In genomic region chr1:36165145-36165544, GRCh38 we compare ENCODE assay signal across 26 cellular contexts. TPM values are rescaled to one million over a fixed set of nuclear protein-coding genes. Genes with fewer than 3 reads are reported as not detected.
A peak's percentile ranks its signal among the peaks of the same experiment; 100 is the strongest.
DNase-seq lines count a peak whose midpoint lies in the region; ATAC-seq and TF ChIP-seq lines count a peak whose summit lies in the region.
"Had no signal": no experiment of that assay in that cellular context is flagged by ENCODE, and none has a peak within 500 bp of the region (broad histone marks: within the 10 kb centered on the region; RNA-seq: fewer than 3 reads in every experiment).

No MANE protein-coding gene starts in this region.

- H3K36me3 ChIP-seq in CD8-positive, alpha-beta T cell (ENCODE audit: insufficient read depth, low read length), result peaks cover 4% of the 10 kb centered on the region
- H3K36me3 ChIP-seq in mammary epithelial cell (ENCODE audit: insufficient read depth, low read length) (peaks cover 9% of the 10 kb centered on the region), neural progenitor cell (no peaks in the 10 kb centered on the region)
- H3K36me3 ChIP-seq: ovary had no signal

- no peak overlapping the region for H3K4me3 ChIP-seq in CD8-positive, alpha-beta T cell (ENCODE audit: low read depth, low read length)
- H3K4me3 ChIP-seq in mammary epithelial cell (replicated peaks in 1 of 3; ENCODE audit: insufficient read depth in 1 of 3, low read depth in 2 of 3, low read length in 3 of 3) (no peak overlapping the region), neural progenitor cell (no peak overlapping the region)
- H3K4me3 ChIP-seq: ovary, tibial nerve had no signal

- ATAC-seq in CD8-positive, alpha-beta T cell, result no peak
- ATAC-seq in natural killer cell, result no peak
- ATAC-seq: HCT116, left colon, right cardiac atrium had no signal

- in situ Hi-C loops in mammary epithelial cell (cut with MboI; ENCODE audit: low sequenced_read_pairs in 2 of 2), result no loop called here

- H3K9ac ChIP-seq in mammary epithelial cell (ENCODE audit: insufficient read depth, low read length), result no peak overlapping the region
- no peak overlapping the region for H3K9ac ChIP-seq in neural progenitor cell

- 100% methylated on average over 1 of the region's 1 CpG for WGBS in mammary epithelial cell (ENCODE audit: low coverage, missing lambda C conversion rate)

- TF ChIP-seq CTCF in C4-2B (conservative IDR thresholded peaks at IDR 0.05) (no peak), mammary epithelial cell (conservative IDR thresholded peaks at IDR 0.05 in 1 of 2, IDR thresholded peaks at IDR 0.05 in 1 of 2; ENCODE audit: extremely low read depth in 1 of 2, insufficient read depth in 1 of 2, low read depth in 1 of 2, low read length in 2 of 2) (no peak), natural killer cell (IDR thresholded peaks at IDR 0.05) (no peak), neural progenitor cell (IDR thresholded peaks at IDR 0.05) (no peak)
- TF ChIP-seq CTCF in CD8-positive, alpha-beta T cell (IDR thresholded peaks at IDR 0.05), result no peak

- no peak overlapping the region for H3K4me2 ChIP-seq in mammary epithelial cell (ENCODE audit: insufficient read depth, low read depth, low read length)
- no peak overlapping the region for H3K4me2 ChIP-seq in neural progenitor cell

- no TSS peak for BruUV-seq in mammary epithelial cell (replicated peaks; lab: Mats Ljungman, UMichigan)

- intact Hi-C loops in CD8-positive, alpha-beta T cell (cut with DNase I, micrococcal nuclease), result no loop called here
- intact Hi-C loops in mammary epithelial cell (cut with micrococcal nuclease), result no loop called here
- intact Hi-C loops in natural killer cell (cut with micrococcal nuclease), result no loop called here

- CTCF ChIA-PET in CD8-positive, alpha-beta T cell (lab: Charles Lee), result interaction anchor here (0.7 to 6.5 kb wide), 4 partner anchors 11 to 65 kb away, joined by 3 to 95 read pairs (median 4); partner anchors contain the start of gene TRAPPC3
- CTCF ChIA-PET in mammary epithelial cell (lab: Charles Lee; ENCODE audit: low non-redundant PET), result no interaction called here

- H2AFZ ChIP-seq in mammary epithelial cell (ENCODE audit: low read depth, low read length) (no peak overlapping the region), neural progenitor cell (replicated peaks) (no peak overlapping the region)

- peaks cover 99% of the 10 kb centered on the region for H3K79me2 ChIP-seq in mammary epithelial cell (ENCODE audit: insufficient read depth, low read length)
- H3K79me2 ChIP-seq in neural progenitor cell (ENCODE audit: low read depth), result peaks cover 98% of the 10 kb centered on the region

- no peaks in the 10 kb centered on the region for H3K9me3 ChIP-seq in CD8-positive, alpha-beta T cell (ENCODE audit: low read length)
- no peaks in the 10 kb centered on the region for H3K9me3 ChIP-seq in mammary epithelial cell (replicated peaks; ENCODE audit: insufficient read depth, low read length)
- H3K9me3 ChIP-seq in neural progenitor cell (ENCODE audit: low read depth), result no peaks in the 10 kb centered on the region
- H3K9me3 ChIP-seq: ovary, tibial nerve had no signal

- no peaks in the 10 kb centered on the region for H4K20me1 ChIP-seq in mammary epithelial cell (ENCODE audit: insufficient read depth, low read length)
- H4K20me1 ChIP-seq in neural progenitor cell (ENCODE audit: low read depth), result peaks cover 99% of the 10 kb centered on the region

- H3K9me3 Mint-ChIP-seq in CD8-positive, alpha-beta T cell, result no peaks in the 10 kb centered on the region
- H3K9me3 Mint-ChIP-seq in natural killer cell, result no peaks in the 10 kb centered on the region
- no peaks in the 10 kb centered on the region for H3K9me3 Mint-ChIP-seq in neural progenitor cell
- H3K9me3 Mint-ChIP-seq: activated CD4-positive, alpha-beta memory T cell treated with anti-CD3 and anti-CD28 coated beads for 36 hours had no signal

- H3K27ac ChIP-seq in C4-2B, result peak overlapping the region; percentile 80; the same call in 1 of the 2 replicates
- no peak overlapping the region for H3K27ac ChIP-seq in CD8-positive, alpha-beta T cell (ENCODE audit: low read depth, low read length)
- H3K27ac ChIP-seq in mammary epithelial cell (ENCODE audit: insufficient read depth, low read depth, low read length), result peak overlapping the region; percentile 83
- no peak overlapping the region for H3K27ac ChIP-seq in neural progenitor cell
- H3K27ac ChIP-seq: ovary had no signal

- dilution Hi-C loops in mammary epithelial cell (cut with HindIII; ENCODE audit: low sequenced_read_pairs), result no loop called here

- H3K27me3 Mint-ChIP-seq in CD8-positive, alpha-beta T cell (ENCODE audit: low read depth), result no peaks in the 10 kb centered on the region
- no peaks in the 10 kb centered on the region for H3K27me3 Mint-ChIP-seq in natural killer cell (ENCODE audit: low read depth in 2 of 2)
- H3K27me3 Mint-ChIP-seq in neural progenitor cell (ENCODE audit: insufficient read depth, low read depth), result peaks cover 2% of the 10 kb centered on the region
- H3K27me3 Mint-ChIP-seq: activated CD4-positive, alpha-beta memory T cell treated with anti-CD3 and anti-CD28 coated beads for 36 hours; naive B cell had no signal

- peaks cover 49% of the 10 kb centered on the region for H3K36me3 Mint-ChIP-seq in CD8-positive, alpha-beta T cell
- no peaks in the 10 kb centered on the region for H3K36me3 Mint-ChIP-seq in natural killer cell
- H3K36me3 Mint-ChIP-seq in neural progenitor cell, result peaks cover 25% of the 10 kb centered on the region

- peaks cover 73% of the 10 kb centered on the region for H3K4me1 Mint-ChIP-seq in CD8-positive, alpha-beta T cell (ENCODE audit: low read depth)
- H3K4me1 Mint-ChIP-seq in natural killer cell, result peaks cover 58 to 69% of the 10 kb centered on the region in 2 donors
- peaks cover 37% of the 10 kb centered on the region for H3K4me1 Mint-ChIP-seq in neural progenitor cell

- H3K27me3 ChIP-seq in CD8-positive, alpha-beta T cell (ENCODE audit: insufficient read depth, low read length), result no peaks in the 10 kb centered on the region
- H3K27me3 ChIP-seq in mammary epithelial cell (ENCODE audit: insufficient read depth, low read length), result no peaks in the 10 kb centered on the region
- H3K27me3 ChIP-seq in neural progenitor cell, result no peaks in the 10 kb centered on the region
- H3K27me3 ChIP-seq: ovary, tibial nerve had no signal

- peaks cover 46% of the 10 kb centered on the region for H3K4me1 ChIP-seq in CD8-positive, alpha-beta T cell (ENCODE audit: insufficient read depth, low read length)
- peaks cover 64% of the 10 kb centered on the region for H3K4me1 ChIP-seq in mammary epithelial cell (ENCODE audit: insufficient read depth, low read length)
- peaks cover 11% of the 10 kb centered on the region for H3K4me1 ChIP-seq in neural progenitor cell

- no peak for DNase-seq in CD8-positive, alpha-beta T cell
- no peak for DNase-seq in mammary epithelial cell
- DNase-seq in natural killer cell, result no peak
- no peak for DNase-seq in central memory CD4-positive, alpha-beta T cell
- no peak for DNase-seq in DMS53 (lab: John Stamatoyannopoulos, UW)
- DNase-seq in neural progenitor cell (ENCODE audit: low spot score), result no peak
- no peak for DNase-seq in SHP77 (lab: John Stamatoyannopoulos, UW)
- DNase-seq: activated CD4-positive, alpha-beta memory T cell treated with anti-CD3 and anti-CD28 coated beads for 36 hours; activated CD4-positive, CD25-positive, alpha-beta regulatory T cell; IMR-90; left colon; naive B cell; NCI-H1092 treated with DMSO at 0.1 percent for 48 hours; NCI-H1930; NCI-H526 treated with DMSO at 0.1 percent for 48 hours; ovary; RPMI8226; stimulated activated CD4-positive, alpha-beta T cell treated with anti-CD3 and anti-CD28 coated beads, Interleukin-12 subunit alpha, Interleukin-12 subunit beta, amount 100 ng/mL, for 4 hours; stimulated activated CD4-positive, alpha-beta T cell treated with anti-CD3 and anti-CD28 coated beads, Interleukin-4, amount 100 ng/mL, for 24 hours; stimulated activated naive CD4-positive, alpha-beta T cell treated with Interleukin-2 at 50 U/mL for 16 hours; T1000 had no signal

- peak overlapping the region; percentile 75 for H3K27ac Mint-ChIP-seq in CD8-positive, alpha-beta T cell
- peak overlapping the region; percentile 56 to 68 for H3K27ac Mint-ChIP-seq in natural killer cell
- no peak overlapping the region for H3K27ac Mint-ChIP-seq in neural progenitor cell

- H3F3A ChIP-seq in neural progenitor cell (ENCODE audit: low read depth), result peaks cover 17% of the 10 kb centered on the region

- POLR2A ChIA-PET in CD8-positive, alpha-beta T cell (lab: Charles Lee), result interaction anchor here (1.6 kb wide), 1 partner anchor 15 kb away, joined by 5 read pairs; the partner anchor contains the start of gene TRAPPC3

- H3K4me3 Mint-ChIP-seq in CD8-positive, alpha-beta T cell, result no peak overlapping the region
- H3K4me3 Mint-ChIP-seq in natural killer cell, result no peak overlapping the region
- H3K4me3 Mint-ChIP-seq in neural progenitor cell, result no peak overlapping the region
- H3K4me3 Mint-ChIP-seq: activated CD4-positive, alpha-beta memory T cell treated with anti-CD3 and anti-CD28 coated beads for 36 hours; CD14-positive monocyte had no signal

RNA-seq across cellular contexts. Expression of gene MAP7D1, which starts 9.2 kb away (rescaled TPM):
- 100 to 1,000 TPM; 113 to 117 TPM for total RNA-seq in CD8-positive, alpha-beta T cell
- total RNA-seq in mammary epithelial cell (100 to 1,000 TPM in 1 of 2 donors, 10 to 100 TPM in 1; 99.4 to 331 TPM), natural killer cell (100 to 1,000 TPM; 213 to 232 (median 230) TPM), neural progenitor cell (ENCODE audit: low replicate concordance) (35.0 and 81.1 TPM in 2 replicates)
- 129 TPM for polyA plus RNA-seq in mammary epithelial cell
- polyA minus RNA-seq in mammary epithelial cell, result 116 TPM

RNA-seq across cellular contexts. Expression of gene TRAPPC3, which starts 15.9 kb away (rescaled TPM):
- 10 to 100 TPM; 18.4 to 21.6 TPM for total RNA-seq in CD8-positive, alpha-beta T cell
- 10 to 100 TPM; 73.2 to 96.5 TPM for total RNA-seq in mammary epithelial cell
- 107 TPM for polyA plus RNA-seq in mammary epithelial cell
- 41.7 TPM for polyA minus RNA-seq in mammary epithelial cell
- 10 to 100 TPM; 28.0 to 34.7 (median 34.3) TPM for total RNA-seq in natural killer cell
- 44.9 and 69.4 TPM in 2 replicates for total RNA-seq in neural progenitor cell (ENCODE audit: low replicate concordance)

RNA-seq across cellular contexts. Expression of gene COL8A2, which starts 40.1 kb away (rescaled TPM):
- total RNA-seq in CD8-positive, alpha-beta T cell, result under 1 TPM in 1 of 2 experiments, not detected in 1; 0.08 TPM
- total RNA-seq in mammary epithelial cell, result 10 to 100 TPM in 1 of 2 donors, under 1 TPM in 1; 0.94 to 13.3 TPM
- polyA plus RNA-seq in mammary epithelial cell, result 0.28 TPM
- not detected for polyA minus RNA-seq in mammary epithelial cell
- total RNA-seq in natural killer cell, result under 1 TPM; 0.09 to 0.20 (median 0.14) TPM
- 0.06 TPM in 1 of 2 replicates, not detected in the other for total RNA-seq in neural progenitor cell (ENCODE audit: low replicate concordance)
- total RNA-seq: activated CD4-positive, alpha-beta memory T cell treated with anti-CD3 and anti-CD28 coated beads for 36 hours had no signal

RNA-seq across cellular contexts. Expression of gene THRAP3, which starts 59.1 kb away (rescaled TPM):
- 10 to 100 TPM; 83.2 to 88.4 TPM for total RNA-seq in CD8-positive, alpha-beta T cell
- total RNA-seq in mammary epithelial cell, result 100 to 1,000 TPM; 106 to 128 TPM
- polyA plus RNA-seq in mammary epithelial cell, result 53.2 TPM
- polyA minus RNA-seq in mammary epithelial cell, result 71.6 TPM
- total RNA-seq in natural killer cell, result 100 to 1,000 TPM in 1 of 3 donors, 10 to 100 TPM in 2; 88.6 to 110 (median 97.4) TPM
- 123 and 138 TPM in 2 replicates for total RNA-seq in neural progenitor cell (ENCODE audit: low replicate concordance)

Comparison
In these comparisons a context has a peak if more than half of its experiments do, and no peak if none do; other contexts are left out.
1. H3K27ac ChIP-seq: peak in C4-2B (single experiment) and mammary epithelial cell (single experiment); none in CD8-positive, alpha-beta T cell (single experiment) and neural progenitor cell (single experiment).